21 cellular contexts compared by ENCODE assay signal in genomic region chr7:37993060-37993501, GRCh38.
DNase-seq lines count a peak whose midpoint lies in the region; ATAC-seq and TF ChIP-seq lines count a peak whose summit lies in the region.
"Had no signal": no experiment of that assay in that cellular context is flagged by ENCODE, and none has a peak within 500 bp of the region (broad histone marks: within the 10 kb centered on the region; RNA-seq: fewer than 3 reads in every experiment).

No MANE protein-coding gene starts in this region.

- H3K4me1 Mint-ChIP-seq in naive thymus-derived CD4-positive, alpha-beta T cell = no peaks in the 10 kb centered on the region
- H3K4me1 Mint-ChIP-seq: stimulated activated memory B cell treated with anti-CD40 and anti-IgM and Interleukin-4, amounts not matched to agents 10 μg/mL and 1 μg/mL and 100 μg/mL, for 72 hours had no signal

- H3K27ac Mint-ChIP-seq in naive thymus-derived CD4-positive, alpha-beta T cell = no peak overlapping the region
- H3K27ac Mint-ChIP-seq: CD8-positive, alpha-beta T cell; natural killer cell treated with Interleukin-12 subunit alpha and Interleukin-12 subunit beta and Interleukin-15 and Interleukin-18, amount 100 ng/mL, for 72 hours; stimulated activated memory B cell treated with anti-CD40 and anti-IgM and Interleukin-4, amounts not matched to agents 10 μg/mL and 1 μg/mL and 100 μg/mL, for 72 hours had no signal

- CTCF ChIA-PET in naive thymus-derived CD4-positive, alpha-beta T cell (lab: Charles Lee) = no interaction called here

- no peak overlapping the region for H3K27ac ChIP-seq in naive thymus-derived CD4-positive, alpha-beta T cell (ENCODE audit: low read depth, low read length)
- H3K27ac ChIP-seq in gastroesophageal sphincter = no peak overlapping the region
- H3K27ac ChIP-seq: right atrium auricular region, suprapubic skin had no signal

- no peaks in the 10 kb centered on the region for H3K27me3 ChIP-seq in naive thymus-derived CD4-positive, alpha-beta T cell (ENCODE audit: control insufficient read depth in 2 of 2, insufficient read depth in 2 of 2, low read length in 2 of 2)
- H3K27me3 ChIP-seq in gastroesophageal sphincter = no peaks in the 10 kb centered on the region
- H3K27me3 ChIP-seq: right atrium auricular region, suprapubic skin had no signal

- no peak for TF ChIP-seq EP300 in gastroesophageal sphincter (IDR thresholded peaks at IDR 0.05)

- no peaks in the 10 kb centered on the region for H3K4me1 ChIP-seq in naive thymus-derived CD4-positive, alpha-beta T cell (ENCODE audit: control insufficient read depth in 2 of 2, insufficient read depth in 2 of 2, low read length in 2 of 2)
- H3K4me1 ChIP-seq in gastroesophageal sphincter = no peaks in the 10 kb centered on the region
- H3K4me1 ChIP-seq: right atrium auricular region, suprapubic skin had no signal

- POLR2A ChIA-PET in naive thymus-derived CD4-positive, alpha-beta T cell (lab: Charles Lee) = no interaction called here

- DNase-seq in naive thymus-derived CD4-positive, alpha-beta T cell = no peak
- DNase-seq in activated effector memory CD4-positive, alpha-beta T cell treated with anti-CD3 and anti-CD28 coated beads, Interleukin-2, amount 50 U/mL, for 16 hours = no peak
- DNase-seq: activated T-cell treated with anti-CD3 and anti-CD28 coated beads, Interleukin-2, amount 50 U/mL, for 1 hour; CD8-positive, alpha-beta T cell; DMS 273 treated with DMSO at 0.1 percent for 48 hours; glutamatergic neuron; NCI-H1105 treated with DMSO at 0.1 percent for 48 hours; NCI-H2029 treated with DMSO at 0.1 percent for 48 hours; NCI-H2227 treated with DMSO at 0.1 percent for 48 hours; RPMI8226; stimulated activated CD4-positive, alpha-beta T cell treated with anti-CD3 and anti-CD28 coated beads, Interleukin-2, amount 100 ng/mL, for 48 hours had no signal

- intact Hi-C loops in naive thymus-derived CD4-positive, alpha-beta T cell (cut with micrococcal nuclease) = no loop called here

- TF ChIP-seq CTCF in gastroesophageal sphincter (IDR thresholded peaks at IDR 0.05) = no peak

- no peak for TF ChIP-seq POLR2A in gastroesophageal sphincter (IDR thresholded peaks at IDR 0.05)

- H3K27me3 Mint-ChIP-seq in naive thymus-derived CD4-positive, alpha-beta T cell = peaks cover 0 to 23% (median 14%) of the 10 kb centered on the region in 5 donors

- H3K4me3 Mint-ChIP-seq in naive thymus-derived CD4-positive, alpha-beta T cell = no peak overlapping the region
- H3K4me3 Mint-ChIP-seq: CD8-positive, alpha-beta T cell; natural killer cell treated with Interleukin-12 subunit alpha and Interleukin-12 subunit beta and Interleukin-15 and Interleukin-18, amount 100 ng/mL, for 72 hours; stimulated activated memory B cell treated with anti-CD40 and anti-IgM and Interleukin-4, amounts not matched to agents 10 μg/mL and 1 μg/mL and 100 μg/mL, for 72 hours had no signal

- WGBS in gastroesophageal sphincter (ENCODE audit: low coverage in 1 of 2), 2 donors = 66 to 80% methylated on average over 2 of the region's 2 CpGs

- no peaks in the 10 kb centered on the region for H3K36me3 Mint-ChIP-seq in naive thymus-derived CD4-positive, alpha-beta T cell
- H3K36me3 Mint-ChIP-seq: CD8-positive, alpha-beta T cell; stimulated activated memory B cell treated with anti-CD40 and anti-IgM and Interleukin-4, amounts not matched to agents 10 μg/mL and 1 μg/mL and 100 μg/mL, for 72 hours had no signal

- peak; percentile 72 for ATAC-seq in GM18498 (IDR thresholded peaks at IDR 0.05; ENCODE audit: unreplicated experiment)
- peak; percentile 85 for ATAC-seq in GM19463 (IDR thresholded peaks at IDR 0.05; ENCODE audit: unreplicated experiment)
- ATAC-seq in HG02885 (IDR thresholded peaks at IDR 0.05; ENCODE audit: poor library complexity, unreplicated experiment) = peak; percentile 55
- peak; percentile 83 for ATAC-seq in HG03520 (IDR thresholded peaks at IDR 0.05; ENCODE audit: unreplicated experiment)
- no peak for ATAC-seq in naive thymus-derived CD4-positive, alpha-beta T cell
- ATAC-seq in HG02763 (IDR thresholded peaks at IDR 0.05; ENCODE audit: unreplicated experiment) = no peak
- ATAC-seq in gastroesophageal sphincter = no peak
- ATAC-seq: CD8-positive, alpha-beta T cell; natural killer cell treated with Interleukin-12 subunit alpha and Interleukin-12 subunit beta and Interleukin-15 and Interleukin-18, amount 100 ng/mL, for 72 hours; stimulated activated memory B cell treated with anti-CD40 and anti-IgM and Interleukin-4, amounts not matched to agents 10 μg/mL and 1 μg/mL and 100 μg/mL, for 72 hours had no signal

- no peaks in the 10 kb centered on the region for H3K9me3 ChIP-seq in naive thymus-derived CD4-positive, alpha-beta T cell (ENCODE audit: control insufficient read depth in 2 of 3, low read length in 3 of 3)
- peaks cover 0 to 12% (median 0%) of the 10 kb centered on the region in 3 donors for H3K9me3 ChIP-seq in gastroesophageal sphincter
- H3K9me3 ChIP-seq: suprapubic skin had no signal

- H3K4me3 ChIP-seq in naive thymus-derived CD4-positive, alpha-beta T cell (ENCODE audit: low read length) = no peak overlapping the region
- H3K4me3 ChIP-seq in gastroesophageal sphincter = no peak overlapping the region
- H3K4me3 ChIP-seq: right atrium auricular region, suprapubic skin had no signal

- H3K9me3 Mint-ChIP-seq in naive thymus-derived CD4-positive, alpha-beta T cell = peaks cover 0 to 22% (median 9%) of the 10 kb centered on the region in 11 donors

- H3K36me3 ChIP-seq in naive thymus-derived CD4-positive, alpha-beta T cell (ENCODE audit: control insufficient read depth in 2 of 3, insufficient read depth in 3 of 3, low read length in 3 of 3) = no peaks in the 10 kb centered on the region
- H3K36me3 ChIP-seq in gastroesophageal sphincter = no peaks in the 10 kb centered on the region
- H3K36me3 ChIP-seq: right atrium auricular region, suprapubic skin had no signal

Comparison
In these comparisons a context has a peak if more than half of its experiments do, and no peak if none do; other contexts are left out.
1. ATAC-seq: peak in GM18498 (single experiment), GM19463 (single experiment), HG02885 (single experiment) and HG03520 (single experiment); none in naive thymus-derived CD4-positive, alpha-beta T cell (single experiment), HG02763 (single experiment) and gastroesophageal sphincter (single experiment).